Comparison of ENCODE assay signal across 24 cellular contexts in the genomic region with DNA sequence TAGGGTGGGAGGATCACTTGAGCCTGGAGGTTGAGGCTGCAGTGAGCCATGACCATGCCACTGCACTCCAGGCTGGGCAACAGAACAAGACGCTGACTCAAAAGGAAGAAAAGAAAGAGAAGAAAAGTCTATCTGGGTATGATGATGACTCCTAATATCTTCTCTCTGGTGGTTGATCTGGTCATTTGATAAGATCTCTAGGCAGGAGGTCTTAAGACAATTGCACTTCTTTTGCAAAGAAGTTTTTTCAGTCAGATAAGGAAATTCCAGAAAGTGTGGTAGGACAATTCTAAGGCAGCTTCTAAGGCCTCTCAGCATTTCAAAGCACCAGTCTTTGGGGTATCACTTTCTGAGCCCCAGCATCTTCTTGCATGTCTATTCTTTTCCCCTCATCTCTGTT. TPM values are rescaled to one million over a fixed set of nuclear protein-coding genes. Genes with fewer than 3 reads are reported as not detected.
A peak's percentile ranks its signal among the peaks of the same experiment; 100 is the strongest.
DNase-seq lines count a peak whose midpoint lies in the region; ATAC-seq, FAIRE-seq and TF ChIP-seq lines count a peak whose summit lies in the region.
"Had no signal": no experiment of that assay in that cellular context is flagged by ENCODE, and none has a peak within 500 bp of the region (broad histone marks: within the 10 kb centered on the region; RNA-seq: fewer than 3 reads in every experiment).

No MANE protein-coding gene starts in this region.

- intact Hi-C loops in K562 (cut with micrococcal nuclease), result no loop called here

- H3K79me2 ChIP-seq in K562 (ENCODE audit: control insufficient read depth, insufficient read depth, low read length), result no peaks in the 10 kb centered on the region

- no peak for FAIRE-seq in K562 (lab: Jason Lieb, UNC)
- FAIRE-seq: G401.6, GM12892, GM19239 had no signal

- peak overlapping the region; percentile 13; the same call in 1 of the 2 replicates for H2AFZ ChIP-seq in K562 (ENCODE audit: low read depth, low read length)

- H3K27me3 Mint-ChIP-seq in activated CD8-positive, alpha-beta memory T cell treated with anti-CD3 and anti-CD28 coated beads, Interleukin-2, amount 10 ng/mL, durations not matched to agents 7 days and 5 days, result peaks cover 2% of the 10 kb centered on the region
- H3K27me3 Mint-ChIP-seq in T-helper 2 cell treated with Interferon-gamma antibody and Interleukin-4, amounts not matched to agents 5 μg/mL and 100 μg/mL, for 36 hours (ENCODE audit: low read depth), result no peaks in the 10 kb centered on the region

- DNase-seq in activated CD8-positive, alpha-beta memory T cell treated with anti-CD3 and anti-CD28 coated beads, Interleukin-2, amount 10 ng/mL, durations not matched to agents 7 days and 5 days, result no peak
- no peak for DNase-seq in activated CD8-positive, alpha-beta memory T cell treated with anti-CD3 and anti-CD28 coated beads, Interleukin-2, amount 50 U/mL, for 48 hours
- DNase-seq in T-helper 2 cell treated with Interferon-gamma antibody and Interleukin-4, amounts not matched to agents 5 μg/mL and 100 μg/mL, for 36 hours (ENCODE audit: low spot score), result no peak
- DNase-seq in K562 (ENCODE audit: extremely low read depth in 1 of 4, low spot score in 3 of 4), result no peak
- no peak for DNase-seq in stimulated activated effector memory CD8-positive, alpha-beta T cell treated with anti-CD3 and anti-CD28 coated beads, Interleukin-12 subunit alpha, Interleukin-12 subunit beta, amount 100 ng/mL, for 72 hours (ENCODE audit: low spot score in 2 of 2)
- DNase-seq in NCI-H2171 (lab: John Stamatoyannopoulos, UW), result no peak
- DNase-seq in SHP77 treated with DMSO at 0.1 percent for 48 hours (lab: John Stamatoyannopoulos, UW), result no peak
- DNase-seq: C1 segment of cervical spinal cord; Calu3; CD4-positive, alpha-beta memory T cell; COR-L47; DMS53; DMS79 treated with DMSO at 0.1 percent for 48 hours; H9 had no signal

- H3K27ac ChIP-seq in K562 (ENCODE audit: extremely low read depth, low read depth, low read length), result no peak overlapping the region

- H3K9me1 ChIP-seq in K562 (ENCODE audit: control insufficient read depth, insufficient read depth, low read length), result no peaks in the 10 kb centered on the region

- no peaks in the 10 kb centered on the region for H3K9me3 ChIP-seq in K562 (replicated peaks; ENCODE audit: control insufficient read depth, insufficient read depth, low read depth, low read length)

- CTCF ChIA-PET in activated CD8-positive, alpha-beta memory T cell treated with anti-CD3 and anti-CD28 coated beads, Interleukin-2, amount 10 ng/mL, durations not matched to agents 7 days and 5 days (lab: Charles Lee), result interaction anchor here (1.3 to 2.0 kb wide), 3 partner anchors 10 to 56 kb away, joined by 3 to 11 read pairs (median 7); no protein-coding TSS in a partner anchor
- CTCF ChIA-PET in K562 (lab: Yijun Ruan, JAX; ENCODE audit: low intra/inter-chr PET ratio), result no interaction called here

- peaks cover 8 to 14% of the 10 kb centered on the region in 2 experiments; a peak in 4 of 5 replicates for H3K4me1 ChIP-seq in K562 (replicated peaks in 1 of 2; ENCODE audit: control insufficient read depth in 2 of 2, insufficient read depth in 2 of 2, low read length in 2 of 2)

- TF ChIP-seq EP300 in K562 (IDR thresholded peaks at IDR 0.05; ENCODE audit: low read length), result no peak

- no peaks in the 10 kb centered on the region for H3K36me3 Mint-ChIP-seq in activated CD8-positive, alpha-beta memory T cell treated with anti-CD3 and anti-CD28 coated beads, Interleukin-2, amount 10 ng/mL, durations not matched to agents 7 days and 5 days
- no peaks in the 10 kb centered on the region for H3K36me3 Mint-ChIP-seq in T-helper 2 cell treated with Interferon-gamma antibody and Interleukin-4, amounts not matched to agents 5 μg/mL and 100 μg/mL, for 36 hours (ENCODE audit: low read depth)
- H3K36me3 Mint-ChIP-seq in stimulated activated effector memory CD8-positive, alpha-beta T cell treated with anti-CD3 and anti-CD28 coated beads, Interleukin-12 subunit alpha, Interleukin-12 subunit beta, amount 100 ng/mL, for 72 hours, result no peaks in the 10 kb centered on the region
- H3K36me3 Mint-ChIP-seq: CD4-positive, alpha-beta memory T cell had no signal

- TF ChIP-seq RAD21 in K562 (CRISPR knock-in tag; conservative IDR thresholded peaks at IDR 0.05 in 1 of 2, IDR thresholded peaks at IDR 0.05 in 1 of 2), result no peak

- H3K36me3 ChIP-seq in K562 (ENCODE audit: control insufficient read depth, insufficient read depth, low read length), result no peaks in the 10 kb centered on the region

- 29% methylated on average over 1 of the region's 1 CpG for WGBS in K562 (ENCODE audit: insufficient coverage, low coverage, missing lambda C conversion rate)

- peaks cover 8% of the 10 kb centered on the region for H3K4me1 Mint-ChIP-seq in activated CD8-positive, alpha-beta memory T cell treated with anti-CD3 and anti-CD28 coated beads, Interleukin-2, amount 10 ng/mL, durations not matched to agents 7 days and 5 days
- peaks cover 6% of the 10 kb centered on the region for H3K4me1 Mint-ChIP-seq in T-helper 2 cell treated with Interferon-gamma antibody and Interleukin-4, amounts not matched to agents 5 μg/mL and 100 μg/mL, for 36 hours (ENCODE audit: low read depth)
- H3K4me1 Mint-ChIP-seq in stimulated activated effector memory CD8-positive, alpha-beta T cell treated with anti-CD3 and anti-CD28 coated beads, Interleukin-12 subunit alpha, Interleukin-12 subunit beta, amount 100 ng/mL, for 72 hours, result no peaks in the 10 kb centered on the region

- H3K4me3 Mint-ChIP-seq in activated CD8-positive, alpha-beta memory T cell treated with anti-CD3 and anti-CD28 coated beads, Interleukin-2, amount 10 ng/mL, durations not matched to agents 7 days and 5 days, result no peak overlapping the region
- H3K4me3 Mint-ChIP-seq in T-helper 2 cell treated with Interferon-gamma antibody and Interleukin-4, amounts not matched to agents 5 μg/mL and 100 μg/mL, for 36 hours, result no peak overlapping the region
- H3K4me3 Mint-ChIP-seq in stimulated activated effector memory CD8-positive, alpha-beta T cell treated with anti-CD3 and anti-CD28 coated beads, Interleukin-12 subunit alpha, Interleukin-12 subunit beta, amount 100 ng/mL, for 72 hours, result no peak overlapping the region
- H3K4me3 Mint-ChIP-seq: CD4-positive, alpha-beta memory T cell; GM23338; H9 had no signal

- H3K9me3 Mint-ChIP-seq in activated CD8-positive, alpha-beta memory T cell treated with anti-CD3 and anti-CD28 coated beads, Interleukin-2, amount 10 ng/mL, durations not matched to agents 7 days and 5 days (ENCODE audit: low read depth), result no peaks in the 10 kb centered on the region
- no peaks in the 10 kb centered on the region for H3K9me3 Mint-ChIP-seq in T-helper 2 cell treated with Interferon-gamma antibody and Interleukin-4, amounts not matched to agents 5 μg/mL and 100 μg/mL, for 36 hours
- H3K9me3 Mint-ChIP-seq in stimulated activated effector memory CD8-positive, alpha-beta T cell treated with anti-CD3 and anti-CD28 coated beads, Interleukin-12 subunit alpha, Interleukin-12 subunit beta, amount 100 ng/mL, for 72 hours, result no peaks in the 10 kb centered on the region
- H3K9me3 Mint-ChIP-seq: CD4-positive, alpha-beta memory T cell; GM23338; H9 had no signal

- H3K27me3 ChIP-seq in K562 (ENCODE audit: control insufficient read depth in 2 of 2, insufficient read depth in 2 of 2, low read length in 2 of 2), result no peaks in the 10 kb centered on the region

- H4K20me1 ChIP-seq in K562 (replicated peaks; ENCODE audit: control insufficient read depth, insufficient read depth, low read length), result no peaks in the 10 kb centered on the region

- in situ Hi-C loops in K562 (cut with MboI), result no loop called here

- no peak overlapping the region for H3K4me2 ChIP-seq in K562 (ENCODE audit: insufficient read depth, low read length)
- H3K4me2 ChIP-seq: GM23338 had no signal

- no peak overlapping the region for H3K4me3 ChIP-seq in K562
- H3K4me3 ChIP-seq: GM23338 had no signal

- no peak overlapping the region for H3K9ac ChIP-seq in K562 (ENCODE audit: insufficient read depth in 1 of 2, low read depth in 2 of 2, low read length in 2 of 2)

- TF ChIP-seq POLR2A in K562 (conservative IDR thresholded peaks at IDR 0.05), result no peak

- POLR2A ChIA-PET in K562 (lab: Yijun Ruan, JAX), result interaction anchor here (0.6 to 1.4 kb wide), 6 partner anchors 20 to 1664 kb away, joined by 3 to 5 read pairs (median 3); a partner anchor contains a TSS

- H3K27ac Mint-ChIP-seq in activated CD8-positive, alpha-beta memory T cell treated with anti-CD3 and anti-CD28 coated beads, Interleukin-2, amount 10 ng/mL, durations not matched to agents 7 days and 5 days, result no peak overlapping the region
- H3K27ac Mint-ChIP-seq in T-helper 2 cell treated with Interferon-gamma antibody and Interleukin-4, amounts not matched to agents 5 μg/mL and 100 μg/mL, for 36 hours, result peak overlapping the region; percentile 38
- no peak overlapping the region for H3K27ac Mint-ChIP-seq in stimulated activated effector memory CD8-positive, alpha-beta T cell treated with anti-CD3 and anti-CD28 coated beads, Interleukin-12 subunit alpha, Interleukin-12 subunit beta, amount 100 ng/mL, for 72 hours
- H3K27ac Mint-ChIP-seq: GM23338, H9 had no signal

- BruUV-seq in K562 (replicated peaks; lab: Mats Ljungman, UMichigan), result no TSS peak

- no peak for TF ChIP-seq CTCF in K562 (IDR thresholded peaks at IDR 0.05 in 2 of 3, conservative IDR thresholded peaks at IDR 0.05 in 1 of 3; ENCODE audit: insufficient read depth in 2 of 3, low read depth in 1 of 3, low read length in 3 of 3)

- peak; percentile 33 for ATAC-seq in activated CD8-positive, alpha-beta memory T cell treated with anti-CD3 and anti-CD28 coated beads, Interleukin-2, amount 10 ng/mL, durations not matched to agents 7 days and 5 days
- ATAC-seq in K562, result no peak
- ATAC-seq in stimulated activated effector memory CD8-positive, alpha-beta T cell treated with anti-CD3 and anti-CD28 coated beads, Interleukin-12 subunit alpha, Interleukin-12 subunit beta, amount 100 ng/mL, for 72 hours, result peak; percentile 36
- ATAC-seq: GM23338, HCT116 had no signal

RNA-seq across cellular contexts. Expression of a gene that starts 7.7 kb away (rescaled TPM):
- 10 to 100 TPM; 47.4 to 63.4 TPM for total RNA-seq in activated CD8-positive, alpha-beta memory T cell treated with anti-CD3 and anti-CD28 coated beads, Interleukin-2, amount 10 ng/mL, durations not matched to agents 7 days and 5 days
- total RNA-seq in K562 (2011; cell fraction: chromatin; rRNA removed; ENCODE audit: low replicate concordance), result 1.2 and 2.1 TPM in 2 replicates
- 0.79 and 1.5 TPM in 2 replicates for total RNA-seq in K562 (2011; cell fraction: nucleolus; rRNA removed)
- total RNA-seq in K562 (2011; cell fraction: nucleoplasm; rRNA removed), result 0.92 and 1.2 TPM in 2 replicates
- total RNA-seq in K562 (2014; rRNA removed) (11.9 and 17.2 TPM in 2 replicates), K562 (2014; rRNA removed; fragmentation: Illumina TruSeq; extraction: Trizol) (19.4 and 22.7 TPM in 2 replicates), K562 (2015; rRNA removed; fragmentation: Illumina TruSeq; extraction: Trizol) (27.6 and 29.3 TPM in 2 replicates), K562 (2021) (9.2 and 9.4 TPM in 2 replicates)
- polyA plus RNA-seq in K562 (2011; rRNA removed) (10.8 and 15.6 TPM in 2 replicates), K562 (2014; fragmentation: Illumina TruSeq; extraction: Trizol) (19.9 and 21.2 TPM in 2 replicates), K562 (2014; fragmentation: Nextera tagmentation; extraction: Ambion mirVana) (10 to 100 TPM; 31.2 to 33.4 TPM), K562 (2014; rRNA removed) (18.9 and 23.5 TPM in 2 replicates)
- polyA plus RNA-seq in K562 (2011; cell fraction: cytosol; rRNA removed), result 4.6 and 12.9 TPM in 2 replicates
- 4.4 and 8.5 TPM in 2 replicates for polyA plus RNA-seq in K562 (2011; cell fraction: nucleus; rRNA removed)
- polyA plus RNA-seq in K562 (2012), result 16.9 and 18.8 TPM in 2 replicates
- 6.0 and 11.1 TPM in 2 replicates for polyA minus RNA-seq in K562 (2011; rRNA and poly(A)+ RNA removed)
- polyA minus RNA-seq in K562 (2011; cell fraction: cytosol; rRNA and poly(A)+ RNA removed), result 5.0 and 5.7 TPM in 2 replicates
- polyA minus RNA-seq in K562 (2011; cell fraction: nucleus; rRNA and poly(A)+ RNA removed), result 1.1 and 3.7 TPM in 2 replicates
- total RNA-seq: A172, Calu3, Daoy, H4 had no signal
- polyA plus RNA-seq: BJ had no signal

RNA-seq across cellular contexts. Expression of a gene that starts 13.2 kb away (rescaled TPM):
- total RNA-seq in activated CD8-positive, alpha-beta memory T cell treated with anti-CD3 and anti-CD28 coated beads, Interleukin-2, amount 10 ng/mL, durations not matched to agents 7 days and 5 days, result 100 to 1,000 TPM; 265 to 286 TPM
- total RNA-seq in K562 (2011; cell fraction: chromatin; rRNA removed; ENCODE audit: low replicate concordance), result 801 and 1,251 TPM in 2 replicates
- total RNA-seq in K562 (2011; cell fraction: nucleolus; rRNA removed), result 435 and 502 TPM in 2 replicates
- 531 and 634 TPM in 2 replicates for total RNA-seq in K562 (2011; cell fraction: nucleoplasm; rRNA removed)
- total RNA-seq in K562 (2014; rRNA removed), result 72.6 and 94.0 TPM in 2 replicates
- total RNA-seq in K562 (2014; rRNA removed; fragmentation: Illumina TruSeq; extraction: Trizol), result 36.7 and 43.2 TPM in 2 replicates
- total RNA-seq in K562 (2015; rRNA removed; fragmentation: Illumina TruSeq; extraction: Trizol), result 63.0 and 75.6 TPM in 2 replicates
- 295 and 332 TPM in 2 replicates for total RNA-seq in K562 (2021)
- 44.0 and 113 TPM in 2 replicates for polyA plus RNA-seq in K562 (2011; rRNA removed)
- polyA plus RNA-seq in K562 (2011; cell fraction: cytosol; rRNA removed), result 59.9 and 99.7 TPM in 2 replicates
- 306 and 358 TPM in 2 replicates for polyA plus RNA-seq in K562 (2011; cell fraction: nucleus; rRNA removed)
- polyA plus RNA-seq in K562 (2012), result 196 and 297 TPM in 2 replicates
- 170 and 205 TPM in 2 replicates for polyA plus RNA-seq in K562 (2014; fragmentation: Illumina TruSeq; extraction: Trizol)
- polyA plus RNA-seq in K562 (2014; fragmentation: Nextera tagmentation; extraction: Ambion mirVana), result 1 to 10 TPM; 1.0 to 1.7 TPM
- polyA plus RNA-seq in K562 (2014; rRNA removed), result 114 and 118 TPM in 2 replicates
- polyA minus RNA-seq in K562 (2011; rRNA and poly(A)+ RNA removed), result 28.8 and 32.1 TPM in 2 replicates
- 109 and 149 TPM in 2 replicates for polyA minus RNA-seq in K562 (2011; cell fraction: cytosol; rRNA and poly(A)+ RNA removed)
- polyA minus RNA-seq in K562 (2011; cell fraction: nucleus; rRNA and poly(A)+ RNA removed), result 109 and 131 TPM in 2 replicates

RNA-seq across cellular contexts. Expression of a gene that starts 14.5 kb away (rescaled TPM):
- 100 to 1,000 TPM; 137 to 152 TPM for total RNA-seq in activated CD8-positive, alpha-beta memory T cell treated with anti-CD3 and anti-CD28 coated beads, Interleukin-2, amount 10 ng/mL, durations not matched to agents 7 days and 5 days
- total RNA-seq in K562 (2011; cell fraction: chromatin; rRNA removed; ENCODE audit: low replicate concordance), result 1.3 TPM in 1 of 2 replicates, not detected in the other
- 1.4 and 3.8 TPM in 2 replicates for total RNA-seq in K562 (2011; cell fraction: nucleolus; rRNA removed)
- total RNA-seq in K562 (2011; cell fraction: nucleoplasm; rRNA removed), result 0.95 and 3.0 TPM in 2 replicates
- total RNA-seq in K562 (2014; rRNA removed) (not detected in 2 replicates), K562 (2014; rRNA removed; fragmentation: Illumina TruSeq; extraction: Trizol) (0.22 TPM in 2 replicates), K562 (2015; rRNA removed; fragmentation: Illumina TruSeq; extraction: Trizol) (0.29 and 0.94 TPM in 2 replicates), K562 (2021) (0.67 and 0.86 TPM in 2 replicates)
- polyA plus RNA-seq in K562 (2011; rRNA removed) (0.84 and 1.3 TPM in 2 replicates), K562 (2014; fragmentation: Illumina TruSeq; extraction: Trizol) (0.40 and 0.93 TPM in 2 replicates), K562 (2014; fragmentation: Nextera tagmentation; extraction: Ambion mirVana) (1 to 10 TPM; 1.3 to 1.9 TPM), K562 (2014; rRNA removed) (0.84 and 0.88 TPM in 2 replicates)
- 1.1 and 3.3 TPM in 2 replicates for polyA plus RNA-seq in K562 (2011; cell fraction: cytosol; rRNA removed)
- polyA plus RNA-seq in K562 (2011; cell fraction: nucleus; rRNA removed), result 0.21 and 1.7 TPM in 2 replicates
- 1.5 TPM in 2 replicates for polyA plus RNA-seq in K562 (2012)
- 1.1 and 2.1 TPM in 2 replicates for polyA minus RNA-seq in K562 (2011; rRNA and poly(A)+ RNA removed)
- polyA minus RNA-seq in K562 (2011; cell fraction: cytosol; rRNA and poly(A)+ RNA removed), result not detected in 2 replicates
- polyA minus RNA-seq in K562 (2011; cell fraction: nucleus; rRNA and poly(A)+ RNA removed), result not detected in 2 replicates
- total RNA-seq: A172, A673, Calu3, Daoy, GM23338, H4 had no signal
- polyA plus RNA-seq: BJ, GM23338 had no signal

RNA-seq across cellular contexts. Expression of a gene that starts 21.2 kb away (rescaled TPM):
- total RNA-seq in activated CD8-positive, alpha-beta memory T cell treated with anti-CD3 and anti-CD28 coated beads, Interleukin-2, amount 10 ng/mL, durations not matched to agents 7 days and 5 days, result 100 to 1,000 TPM in 1 of 2 experiments, 10 to 100 TPM in 1; 71.6 to 109 TPM
- 0.90 and 0.92 TPM in 2 replicates for total RNA-seq in K562 (2011; cell fraction: chromatin; rRNA removed; ENCODE audit: low replicate concordance)
- 0.79 and 0.83 TPM in 2 replicates for total RNA-seq in K562 (2011; cell fraction: nucleolus; rRNA removed)
- total RNA-seq in K562 (2011; cell fraction: nucleoplasm; rRNA removed), result 0.59 and 1.4 TPM in 2 replicates
- total RNA-seq in K562 (2014; rRNA removed) (0.49 and 0.82 TPM in 2 replicates), K562 (2014; rRNA removed; fragmentation: Illumina TruSeq; extraction: Trizol) (0.99 and 1.3 TPM in 2 replicates), K562 (2015; rRNA removed; fragmentation: Illumina TruSeq; extraction: Trizol) (7.6 and 7.8 TPM in 2 replicates), K562 (2021) (1.7 and 1.9 TPM in 2 replicates)
- polyA plus RNA-seq in K562 (2011; rRNA removed) (1.3 and 2.5 TPM in 2 replicates), K562 (2014; fragmentation: Illumina TruSeq; extraction: Trizol) (1.7 and 2.4 TPM in 2 replicates), K562 (2014; fragmentation: Nextera tagmentation; extraction: Ambion mirVana) (1 to 10 TPM; 1.8 to 2.0 TPM), K562 (2014; rRNA removed) (1.3 and 1.5 TPM in 2 replicates)
- polyA plus RNA-seq in K562 (2011; cell fraction: cytosol; rRNA removed), result 2.3 and 3.4 TPM in 2 replicates
- 2.6 and 3.1 TPM in 2 replicates for polyA plus RNA-seq in K562 (2011; cell fraction: nucleus; rRNA removed)
- polyA plus RNA-seq in K562 (2012), result 4.1 and 10.4 TPM in 2 replicates
- 1.8 and 1.9 TPM in 2 replicates for polyA minus RNA-seq in K562 (2011; rRNA and poly(A)+ RNA removed)
- 4.3 TPM in 1 of 2 replicates, not detected in the other for polyA minus RNA-seq in K562 (2011; cell fraction: cytosol; rRNA and poly(A)+ RNA removed)
- polyA minus RNA-seq in K562 (2011; cell fraction: nucleus; rRNA and poly(A)+ RNA removed), result 0.67 and 0.89 TPM in 2 replicates
- total RNA-seq: A172, A673, GM23338, H4, H9 had no signal

RNA-seq across cellular contexts. Expression of a gene that starts 25.1 kb away (rescaled TPM):
- total RNA-seq in activated CD8-positive, alpha-beta memory T cell treated with anti-CD3 and anti-CD28 coated beads, Interleukin-2, amount 10 ng/mL, durations not matched to agents 7 days and 5 days, result 100 to 1,000 TPM; 608 to 839 TPM
- total RNA-seq in K562 (2011; cell fraction: chromatin; rRNA removed; ENCODE audit: low replicate concordance), result not detected in 2 replicates
- not detected in 2 replicates for total RNA-seq in K562 (2011; cell fraction: nucleolus; rRNA removed)
- total RNA-seq in K562 (2011; cell fraction: nucleoplasm; rRNA removed), result not detected in 2 replicates
- not detected in 2 replicates for total RNA-seq in K562 (2014; rRNA removed)
- not detected in 2 replicates for total RNA-seq in K562 (2014; rRNA removed; fragmentation: Illumina TruSeq; extraction: Trizol)
- total RNA-seq in K562 (2015; rRNA removed; fragmentation: Illumina TruSeq; extraction: Trizol), result 0.30 TPM in 1 of 2 replicates, not detected in the other
- total RNA-seq in K562 (2021), result 0.51 and 1.0 TPM in 2 replicates
- polyA plus RNA-seq in K562 (2011; rRNA removed), result 0.11 TPM in 1 of 2 replicates, not detected in the other
- 0.18 TPM in 1 of 2 replicates, not detected in the other for polyA plus RNA-seq in K562 (2011; cell fraction: cytosol; rRNA removed)
- polyA plus RNA-seq in K562 (2011; cell fraction: nucleus; rRNA removed), result not detected in 2 replicates
- 0.94 and 1.5 TPM in 2 replicates for polyA plus RNA-seq in K562 (2012)
- not detected in 2 replicates for polyA plus RNA-seq in K562 (2014; fragmentation: Illumina TruSeq; extraction: Trizol)
- not detected for polyA plus RNA-seq in K562 (2014; fragmentation: Nextera tagmentation; extraction: Ambion mirVana)
- 0.07 and 0.27 TPM in 2 replicates for polyA plus RNA-seq in K562 (2014; rRNA removed)
- polyA minus RNA-seq in K562 (2011; rRNA and poly(A)+ RNA removed), result not detected in 2 replicates
- polyA minus RNA-seq in K562 (2011; cell fraction: cytosol; rRNA and poly(A)+ RNA removed), result not detected in 2 replicates
- 0.56 TPM in 1 of 2 replicates, not detected in the other for polyA minus RNA-seq in K562 (2011; cell fraction: nucleus; rRNA and poly(A)+ RNA removed)
- total RNA-seq: A172, A673, GM23338, H4, H9 had no signal
- polyA plus RNA-seq: BJ had no signal

Comparison
In these comparisons a context has a peak if more than half of its experiments do, and no peak if none do; other contexts are left out.
1. RNA of a gene that starts 14.5 kb away (total RNA-seq): 137 to 152 TPM in activated CD8-positive, alpha-beta memory T cell treated with anti-CD3 and anti-CD28 coated beads, Interleukin-2, amount 10 ng/mL, durations not matched to agents 7 days and 5 days; 0.22 to 3.8 TPM in K562; every median in the first group is over 10 times any median in the second.